ENCODE assay signal across 7 cellular contexts in the genomic region with DNA sequence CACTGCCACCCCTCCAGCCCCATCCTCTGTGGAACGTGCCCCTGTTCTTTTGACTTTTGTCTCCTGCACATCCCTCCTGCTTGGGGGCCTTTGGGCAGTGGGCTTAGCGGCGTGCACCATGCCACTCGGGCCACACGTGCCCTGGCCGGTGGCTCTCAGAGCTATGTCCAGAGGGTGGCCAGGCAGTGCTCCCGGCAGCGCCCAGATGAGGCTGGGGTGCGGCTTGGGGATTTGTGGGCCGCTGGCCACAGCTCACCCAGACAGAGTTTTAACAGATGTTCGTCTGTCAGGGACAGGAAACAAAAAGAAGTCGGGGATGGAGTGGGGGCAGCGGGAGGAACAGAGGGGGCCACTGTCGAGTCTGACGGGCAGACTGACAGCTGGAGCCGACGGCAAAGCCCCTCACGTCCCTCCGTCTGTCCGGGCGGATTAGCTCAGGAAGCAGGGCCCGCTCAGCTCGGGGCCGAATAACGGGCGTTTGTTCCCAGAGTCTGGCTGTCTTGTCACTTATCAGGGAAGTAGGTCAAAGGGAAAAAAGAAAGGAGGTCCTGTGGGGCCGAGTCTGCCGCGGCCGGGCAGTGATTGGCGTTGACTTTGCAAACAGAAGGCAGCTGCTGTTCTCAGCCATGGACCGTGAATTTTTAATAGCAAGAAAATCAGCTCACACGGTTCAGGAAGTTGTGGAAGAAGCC.
DNase-seq lines count a peak whose midpoint lies in the region; ATAC-seq and TF ChIP-seq lines count a peak whose summit lies in the region.

No MANE protein-coding gene starts in this region.

- whole genome bisulfite sequencing in lung, 2 donors: 22 to 30% methylated on average over 33 of the region's 33 CpGs
- 33 to 35% methylated on average over 20 to 33 of the region's 33 CpGs for WGBS in thyroid gland, 2 donors

- H4K20me1 ChIP-seq in MM.1S (ENCODE audit: insufficient read depth, low read length): no peaks in the 10 kb centered on the region

- no peak for TF ChIP-seq POLR2A in thyroid gland (IDR thresholded peaks at IDR 0.05)

- H3K27ac Mint-ChIP-seq in naive thymus-derived CD8-positive, alpha-beta T cell: peak overlapping the region in 1 of 10 donors; percentile 22

- H3K9me3 ChIP-seq in lung (ENCODE audit: control insufficient read depth in 2 of 2, insufficient read depth in 1 of 2, low read length in 1 of 2) (no peaks in the 10 kb centered on the region), thyroid gland (no peaks in the 10 kb centered on the region), MM.1S (replicated peaks; ENCODE audit: insufficient read depth, low read length) (no peaks in the 10 kb centered on the region)

- no peaks in the 10 kb centered on the region for H3K9me2 ChIP-seq in MM.1S (replicated peaks; ENCODE audit: insufficient read depth, low read length)

- H3K36me3 ChIP-seq in lung (ENCODE audit: control insufficient read depth in 2 of 2, insufficient read depth in 2 of 2, low read length in 2 of 2) (peaks cover 0 to 5% of the 10 kb centered on the region in 2 donors), thyroid gland (no peaks in the 10 kb centered on the region), MM.1S (replicated peaks; ENCODE audit: insufficient read depth, low read length) (no peaks in the 10 kb centered on the region)

- H3K36me3 Mint-ChIP-seq in naive thymus-derived CD8-positive, alpha-beta T cell: peaks cover 0 to 2% (median 0%) of the 10 kb centered on the region in 3 donors

- TF ChIP-seq CTCF in coronary artery (IDR thresholded peaks at IDR 0.05) (no peak), lung (IDR thresholded peaks at IDR 0.05; ENCODE audit: control extremely low read depth, extremely low read depth) (no peak), thyroid gland (IDR thresholded peaks at IDR 0.05) (no peak), MM.1S (IDR thresholded peaks at IDR 0.05; ENCODE audit: low read length) (no peak)

- POLR2A ChIA-PET in naive thymus-derived CD8-positive, alpha-beta T cell (lab: Charles Lee): no interaction called here

- H3K4me1 ChIP-seq in lung (ENCODE audit: control insufficient read depth in 2 of 2, insufficient read depth in 2 of 2, low read length in 2 of 2) (peaks cover 8 to 55% of the 10 kb centered on the region in 2 donors), thyroid gland (peaks cover 38 to 71% of the 10 kb centered on the region in 2 donors), MM.1S (ENCODE audit: low read length) (peaks cover 30% of the 10 kb centered on the region)

- DNase-seq in NCI-H510A treated with DMSO at 0.1 percent for 48 hours (lab: John Stamatoyannopoulos, UW) (peak; percentile 85), coronary artery (ENCODE audit: low spot score) (no peak), lung (ENCODE audit: low spot score) (no peak), thyroid gland (peak; percentile 74 to 75), MM.1S (no peak), cerebellar nuclear complex (lab: John Stamatoyannopoulos, UW) (no peak)
- DNase-seq in naive thymus-derived CD8-positive, alpha-beta T cell: no peak

- no peaks in the 10 kb centered on the region for H3K9me3 Mint-ChIP-seq in naive thymus-derived CD8-positive, alpha-beta T cell

- no peak overlapping the region for H3K9ac ChIP-seq in MM.1S (ENCODE audit: low read length)

- ATAC-seq in lung (ENCODE audit: insufficient read depth, low FRiP score): no peak
- no peak for ATAC-seq in naive thymus-derived CD8-positive, alpha-beta T cell

- H3K79me2 ChIP-seq in MM.1S (ENCODE audit: low read length): 0 out of 2 replicates have a peak, but pooled peaks cover 3% of the 10 kb centered on the region

- peak overlapping the region in 1 of 10 donors; percentile 24 for H3K4me3 Mint-ChIP-seq in naive thymus-derived CD8-positive, alpha-beta T cell

- intact Hi-C loops in thyroid gland (cut with DNase I): no loop called here

- H3K27ac ChIP-seq in coronary artery: peak overlapping the region; percentile 93 to 94
- H3K27ac ChIP-seq in lung (ENCODE audit: low read depth in 1 of 2, low read length in 1 of 2): peak overlapping the region; percentile 61 to 84
- H3K27ac ChIP-seq in thyroid gland: peak overlapping the region; percentile 43 to 93 (median 71)
- no peak overlapping the region for H3K27ac ChIP-seq in MM.1S (ENCODE audit: low read length)

- H3K4me3 ChIP-seq in coronary artery: peak overlapping the region; percentile 58
- no peak overlapping the region for H3K4me3 ChIP-seq in lung
- no peak overlapping the region for H3K4me3 ChIP-seq in thyroid gland (replicated peaks in 1 of 3)
- H3K4me3 ChIP-seq in MM.1S (ENCODE audit: low read length): no peak overlapping the region

- no peak overlapping the region for H3K4me2 ChIP-seq in MM.1S (ENCODE audit: low read depth, low read length)

- peaks cover 26% of the 10 kb centered on the region for H3F3A ChIP-seq in MM.1S (ENCODE audit: insufficient read depth, low read length)

- H2AFZ ChIP-seq in MM.1S (ENCODE audit: low read length): no peak overlapping the region

- H3K27me3 ChIP-seq in lung (ENCODE audit: control insufficient read depth, insufficient read depth) (no peaks in the 10 kb centered on the region), thyroid gland (no peaks in the 10 kb centered on the region), MM.1S (replicated peaks; ENCODE audit: insufficient read depth, low read length) (no peaks in the 10 kb centered on the region)

- peaks cover 0 to 37% (median 3%) of the 10 kb centered on the region in 4 donors for H3K4me1 Mint-ChIP-seq in naive thymus-derived CD8-positive, alpha-beta T cell

- H3K27me3 Mint-ChIP-seq in naive thymus-derived CD8-positive, alpha-beta T cell: peaks cover 0 to 2% (median 0%) of the 10 kb centered on the region in 5 donors

Comparison
In these comparisons a context has a peak if more than half of its experiments do, and no peak if none do; other contexts are left out.
1. DNase-seq: peak in NCI-H510A treated with DMSO at 0.1 percent for 48 hours (single experiment) and thyroid gland (2 of 2); none in coronary artery (single experiment), lung (single experiment), MM.1S (single experiment), naive thymus-derived CD8-positive, alpha-beta T cell (0 of 10) and cerebellar nuclear complex (0 of 2).